Comparison of ENCODE assay signal across 1 cellular context in the genomic region with DNA sequence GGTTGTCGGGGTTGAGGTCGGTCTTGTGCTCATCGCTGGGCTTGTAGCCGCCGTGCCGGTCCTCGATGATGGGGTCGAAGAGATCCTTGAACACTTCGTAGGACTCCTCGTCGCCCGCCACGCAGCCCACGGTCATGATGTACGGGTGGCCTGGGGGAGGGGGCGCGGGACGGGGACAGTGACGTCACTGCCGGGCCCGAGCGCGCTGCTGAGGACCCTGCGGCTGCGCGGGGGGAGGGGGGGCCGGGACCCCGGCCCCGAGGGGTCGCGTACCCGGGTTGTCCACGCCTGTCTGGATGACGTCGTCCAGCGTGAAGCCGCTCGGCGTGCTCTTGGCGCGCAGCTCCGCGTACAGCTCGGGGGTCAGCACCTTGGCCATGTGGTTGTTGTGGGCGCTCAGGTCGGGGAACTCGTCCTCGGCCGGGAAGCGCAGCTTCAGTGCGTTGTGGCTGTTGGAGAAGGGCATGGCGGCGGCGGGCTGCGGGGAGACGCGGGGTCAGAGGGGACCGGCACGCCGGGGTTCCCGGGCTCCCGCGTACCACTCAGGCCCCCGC.
TF ChIP-seq lines count a peak whose summit lies in the region.

No MANE protein-coding gene starts in this region.

TF ChIP-seq in H1, 55 proteins besides CTCF, POLR2A, EP300 and RAD21:
- TF ChIP-seq POLR2AphosphoS5 (IDR thresholded peaks at IDR 0.05; ENCODE audit: low read depth, low read length) = peak; percentile 83
- no peak for TF ChIP-seq CTBP2 (IDR thresholded peaks at IDR 0.05; ENCODE audit: borderline replicate concordance, insufficient read depth, insufficient read length, low read length)
- TF ChIP-seq KDM4A (IDR thresholded peaks at IDR 0.05; ENCODE audit: low read depth, low read length, severe bottlenecking) = peak; percentile 6
- no peak for TF ChIP-seq YY1 (IDR thresholded peaks at IDR 0.05; ENCODE audit: low read depth, low read length)
- TF ChIP-seq RNF2 (IDR thresholded peaks at IDR 0.05; ENCODE audit: borderline replicate concordance, low read depth, low read length, missing control alignments, poor library complexity, severe bottlenecking) = no peak
- no peak for TF ChIP-seq TEAD4 (IDR thresholded peaks at IDR 0.05; ENCODE audit: low read depth, low read length)
- no peak for TF ChIP-seq ZNF274 (IDR thresholded peaks at IDR 0.05; ENCODE audit: borderline replicate concordance, extremely low read depth, low read length)
- TF ChIP-seq, protein P1, sequence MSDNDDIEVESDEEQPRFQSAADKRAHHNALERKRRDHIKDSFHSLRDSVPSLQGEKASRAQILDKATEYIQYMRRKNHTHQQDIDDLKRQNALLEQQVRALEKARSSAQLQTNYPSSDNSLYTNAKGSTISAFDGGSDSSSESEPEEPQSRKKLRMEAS (IDR thresholded peaks at IDR 0.05) = peak; percentile 78
- TF ChIP-seq RXRA (IDR thresholded peaks at IDR 0.05; ENCODE audit: insufficient read depth, low read depth, low read length) = no peak
- TF ChIP-seq SUZ12 (IDR thresholded peaks at IDR 0.05; ENCODE audit: low read length) = no peak
- TF ChIP-seq SP1 (IDR thresholded peaks at IDR 0.05; ENCODE audit: low read depth, low read length) = no peak
- TF ChIP-seq EZH2 (IDR thresholded peaks at IDR 0.05; ENCODE audit: low read depth, low read length, severe bottlenecking) = no peak
- TF ChIP-seq, protein P2, sequence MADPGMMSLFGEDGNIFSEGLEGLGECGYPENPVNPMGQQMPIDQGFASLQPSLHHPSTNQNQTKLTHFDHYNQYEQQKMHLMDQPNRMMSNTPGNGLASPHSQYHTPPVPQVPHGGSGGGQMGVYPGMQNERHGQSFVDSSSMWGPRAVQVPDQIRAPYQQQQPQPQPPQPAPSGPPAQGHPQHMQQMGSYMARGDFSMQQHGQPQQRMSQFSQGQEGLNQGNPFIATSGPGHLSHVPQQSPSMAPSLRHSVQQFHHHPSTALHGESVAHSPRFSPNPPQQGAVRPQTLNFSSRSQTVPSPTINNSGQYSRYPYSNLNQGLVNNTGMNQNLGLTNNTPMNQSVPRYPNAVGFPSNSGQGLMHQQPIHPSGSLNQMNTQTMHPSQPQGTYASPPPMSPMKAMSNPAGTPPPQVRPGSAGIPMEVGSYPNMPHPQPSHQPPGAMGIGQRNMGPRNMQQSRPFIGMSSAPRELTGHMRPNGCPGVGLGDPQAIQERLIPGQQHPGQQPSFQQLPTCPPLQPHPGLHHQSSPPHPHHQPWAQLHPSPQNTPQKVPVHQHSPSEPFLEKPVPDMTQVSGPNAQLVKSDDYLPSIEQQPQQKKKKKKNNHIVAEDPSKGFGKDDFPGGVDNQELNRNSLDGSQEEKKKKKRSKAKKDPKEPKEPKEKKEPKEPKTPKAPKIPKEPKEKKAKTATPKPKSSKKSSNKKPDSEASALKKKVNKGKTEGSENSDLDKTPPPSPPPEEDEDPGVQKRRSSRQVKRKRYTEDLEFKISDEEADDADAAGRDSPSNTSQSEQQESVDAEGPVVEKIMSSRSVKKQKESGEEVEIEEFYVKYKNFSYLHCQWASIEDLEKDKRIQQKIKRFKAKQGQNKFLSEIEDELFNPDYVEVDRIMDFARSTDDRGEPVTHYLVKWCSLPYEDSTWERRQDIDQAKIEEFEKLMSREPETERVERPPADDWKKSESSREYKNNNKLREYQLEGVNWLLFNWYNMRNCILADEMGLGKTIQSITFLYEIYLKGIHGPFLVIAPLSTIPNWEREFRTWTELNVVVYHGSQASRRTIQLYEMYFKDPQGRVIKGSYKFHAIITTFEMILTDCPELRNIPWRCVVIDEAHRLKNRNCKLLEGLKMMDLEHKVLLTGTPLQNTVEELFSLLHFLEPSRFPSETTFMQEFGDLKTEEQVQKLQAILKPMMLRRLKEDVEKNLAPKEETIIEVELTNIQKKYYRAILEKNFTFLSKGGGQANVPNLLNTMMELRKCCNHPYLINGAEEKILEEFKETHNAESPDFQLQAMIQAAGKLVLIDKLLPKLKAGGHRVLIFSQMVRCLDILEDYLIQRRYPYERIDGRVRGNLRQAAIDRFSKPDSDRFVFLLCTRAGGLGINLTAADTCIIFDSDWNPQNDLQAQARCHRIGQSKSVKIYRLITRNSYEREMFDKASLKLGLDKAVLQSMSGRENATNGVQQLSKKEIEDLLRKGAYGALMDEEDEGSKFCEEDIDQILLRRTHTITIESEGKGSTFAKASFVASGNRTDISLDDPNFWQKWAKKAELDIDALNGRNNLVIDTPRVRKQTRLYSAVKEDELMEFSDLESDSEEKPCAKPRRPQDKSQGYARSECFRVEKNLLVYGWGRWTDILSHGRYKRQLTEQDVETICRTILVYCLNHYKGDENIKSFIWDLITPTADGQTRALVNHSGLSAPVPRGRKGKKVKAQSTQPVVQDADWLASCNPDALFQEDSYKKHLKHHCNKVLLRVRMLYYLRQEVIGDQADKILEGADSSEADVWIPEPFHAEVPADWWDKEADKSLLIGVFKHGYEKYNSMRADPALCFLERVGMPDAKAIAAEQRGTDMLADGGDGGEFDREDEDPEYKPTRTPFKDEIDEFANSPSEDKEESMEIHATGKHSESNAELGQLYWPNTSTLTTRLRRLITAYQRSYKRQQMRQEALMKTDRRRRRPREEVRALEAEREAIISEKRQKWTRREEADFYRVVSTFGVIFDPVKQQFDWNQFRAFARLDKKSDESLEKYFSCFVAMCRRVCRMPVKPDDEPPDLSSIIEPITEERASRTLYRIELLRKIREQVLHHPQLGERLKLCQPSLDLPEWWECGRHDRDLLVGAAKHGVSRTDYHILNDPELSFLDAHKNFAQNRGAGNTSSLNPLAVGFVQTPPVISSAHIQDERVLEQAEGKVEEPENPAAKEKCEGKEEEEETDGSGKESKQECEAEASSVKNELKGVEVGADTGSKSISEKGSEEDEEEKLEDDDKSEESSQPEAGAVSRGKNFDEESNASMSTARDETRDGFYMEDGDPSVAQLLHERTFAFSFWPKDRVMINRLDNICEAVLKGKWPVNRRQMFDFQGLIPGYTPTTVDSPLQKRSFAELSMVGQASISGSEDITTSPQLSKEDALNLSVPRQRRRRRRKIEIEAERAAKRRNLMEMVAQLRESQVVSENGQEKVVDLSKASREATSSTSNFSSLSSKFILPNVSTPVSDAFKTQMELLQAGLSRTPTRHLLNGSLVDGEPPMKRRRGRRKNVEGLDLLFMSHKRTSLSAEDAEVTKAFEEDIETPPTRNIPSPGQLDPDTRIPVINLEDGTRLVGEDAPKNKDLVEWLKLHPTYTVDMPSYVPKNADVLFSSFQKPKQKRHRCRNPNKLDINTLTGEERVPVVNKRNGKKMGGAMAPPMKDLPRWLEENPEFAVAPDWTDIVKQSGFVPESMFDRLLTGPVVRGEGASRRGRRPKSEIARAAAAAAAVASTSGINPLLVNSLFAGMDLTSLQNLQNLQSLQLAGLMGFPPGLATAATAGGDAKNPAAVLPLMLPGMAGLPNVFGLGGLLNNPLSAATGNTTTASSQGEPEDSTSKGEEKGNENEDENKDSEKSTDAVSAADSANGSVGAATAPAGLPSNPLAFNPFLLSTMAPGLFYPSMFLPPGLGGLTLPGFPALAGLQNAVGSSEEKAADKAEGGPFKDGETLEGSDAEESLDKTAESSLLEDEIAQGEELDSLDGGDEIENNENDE (IDR thresholded peaks at IDR 0.05; ENCODE audit: insufficient replicate concordance, low read length) = no peak
- no peak for TF ChIP-seq GABPA (IDR thresholded peaks at IDR 0.05; ENCODE audit: borderline replicate concordance, insufficient read depth, low read length)
- TF ChIP-seq SIRT6 (IDR thresholded peaks at IDR 0.05; ENCODE audit: low read length) = no peak
- TF ChIP-seq, protein P3, sequence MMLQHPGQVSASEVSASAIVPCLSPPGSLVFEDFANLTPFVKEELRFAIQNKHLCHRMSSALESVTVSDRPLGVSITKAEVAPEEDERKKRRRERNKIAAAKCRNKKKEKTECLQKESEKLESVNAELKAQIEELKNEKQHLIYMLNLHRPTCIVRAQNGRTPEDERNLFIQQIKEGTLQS (IDR thresholded peaks at IDR 0.05; ENCODE audit: insufficient read depth, low read depth, low read length) = no peak
- no peak for TF ChIP-seq SAP30 (IDR thresholded peaks at IDR 0.05; ENCODE audit: insufficient read depth, insufficient replicate concordance, low read length)
- TF ChIP-seq, protein P4, sequence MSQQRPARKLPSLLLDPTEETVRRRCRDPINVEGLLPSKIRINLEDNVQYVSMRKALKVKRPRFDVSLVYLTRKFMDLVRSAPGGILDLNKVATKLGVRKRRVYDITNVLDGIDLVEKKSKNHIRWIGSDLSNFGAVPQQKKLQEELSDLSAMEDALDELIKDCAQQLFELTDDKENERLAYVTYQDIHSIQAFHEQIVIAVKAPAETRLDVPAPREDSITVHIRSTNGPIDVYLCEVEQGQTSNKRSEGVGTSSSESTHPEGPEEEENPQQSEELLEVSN (IDR thresholded peaks at IDR 0.05) = no peak
- TF ChIP-seq BCL11A (IDR thresholded peaks at IDR 0.05; ENCODE audit: low read depth in 2 of 2, low read length in 2 of 2) = no peak
- no peak for TF ChIP-seq HDAC6 (IDR thresholded peaks at IDR 0.05; ENCODE audit: low read depth, low read length)
- TF ChIP-seq, protein P5, sequence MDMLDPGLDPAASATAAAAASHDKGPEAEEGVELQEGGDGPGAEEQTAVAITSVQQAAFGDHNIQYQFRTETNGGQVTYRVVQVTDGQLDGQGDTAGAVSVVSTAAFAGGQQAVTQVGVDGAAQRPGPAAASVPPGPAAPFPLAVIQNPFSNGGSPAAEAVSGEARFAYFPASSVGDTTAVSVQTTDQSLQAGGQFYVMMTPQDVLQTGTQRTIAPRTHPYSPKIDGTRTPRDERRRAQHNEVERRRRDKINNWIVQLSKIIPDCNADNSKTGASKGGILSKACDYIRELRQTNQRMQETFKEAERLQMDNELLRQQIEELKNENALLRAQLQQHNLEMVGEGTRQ (IDR thresholded peaks at IDR 0.05; ENCODE audit: low read length) = no peak
- TF ChIP-seq, protein P6, sequence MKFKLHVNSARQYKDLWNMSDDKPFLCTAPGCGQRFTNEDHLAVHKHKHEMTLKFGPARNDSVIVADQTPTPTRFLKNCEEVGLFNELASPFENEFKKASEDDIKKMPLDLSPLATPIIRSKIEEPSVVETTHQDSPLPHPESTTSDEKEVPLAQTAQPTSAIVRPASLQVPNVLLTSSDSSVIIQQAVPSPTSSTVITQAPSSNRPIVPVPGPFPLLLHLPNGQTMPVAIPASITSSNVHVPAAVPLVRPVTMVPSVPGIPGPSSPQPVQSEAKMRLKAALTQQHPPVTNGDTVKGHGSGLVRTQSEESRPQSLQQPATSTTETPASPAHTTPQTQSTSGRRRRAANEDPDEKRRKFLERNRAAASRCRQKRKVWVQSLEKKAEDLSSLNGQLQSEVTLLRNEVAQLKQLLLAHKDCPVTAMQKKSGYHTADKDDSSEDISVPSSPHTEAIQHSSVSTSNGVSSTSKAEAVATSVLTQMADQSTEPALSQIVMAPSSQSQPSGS (IDR thresholded peaks at IDR 0.05; ENCODE audit: low read length) = peak; percentile 82; the same call in 1 of the 2 replicates
- no peak; the same call in none of the 2 replicates for TF ChIP-seq PHF8 (conservative IDR thresholded peaks at IDR 0.05; ENCODE audit: low read depth, low read length)
- peak in 1 of 2 experiments; percentile 42; a peak in 1 of 4 replicates for TF ChIP-seq HDAC2 (IDR thresholded peaks at IDR 0.05; ENCODE audit: borderline replicate concordance in 1 of 2, low read depth in 2 of 2, low read length in 2 of 2)
- no peak for TF ChIP-seq CEBPB (IDR thresholded peaks at IDR 0.05; ENCODE audit: low read depth, low read length)
- no peak for TF ChIP-seq TAF1 (IDR thresholded peaks at IDR 0.05; ENCODE audit: low read depth, low read length)
- TF ChIP-seq JUN (IDR thresholded peaks at IDR 0.05; ENCODE audit: low read depth, low read length) = no peak
- no peak for TF ChIP-seq SP4 (IDR thresholded peaks at IDR 0.05; ENCODE audit: low read length)
- no peak for TF ChIP-seq TCF12 (IDR thresholded peaks at IDR 0.05; ENCODE audit: low read depth, low read length)
- TF ChIP-seq ASH2L (IDR thresholded peaks at IDR 0.05; ENCODE audit: low read length) = no peak
- no peak for TF ChIP-seq CHD2 (IDR thresholded peaks at IDR 0.05; ENCODE audit: low read length)
- no peak for TF ChIP-seq TAF7 (optimal IDR thresholded peaks at IDR 0.05; ENCODE audit: borderline replicate concordance, low read depth, low read length)
- TF ChIP-seq NRF1 (IDR thresholded peaks at IDR 0.05; ENCODE audit: low read depth, low read length) = peak; percentile 18; the same call in 1 of the 2 replicates
- no peak for TF ChIP-seq FOSL1 (IDR thresholded peaks at IDR 0.05; ENCODE audit: insufficient read depth, low read depth, low read length)
- TF ChIP-seq EGR1 (IDR thresholded peaks at IDR 0.05; ENCODE audit: borderline replicate concordance, low read depth, low read length) = no peak
- no peak for TF ChIP-seq NANOG (IDR thresholded peaks at IDR 0.05; ENCODE audit: insufficient read depth, low read depth, low read length, poor library complexity, severe bottlenecking)
- TF ChIP-seq CREB1 (IDR thresholded peaks at IDR 0.05) = peak; percentile 83
- TF ChIP-seq CBX8 (IDR thresholded peaks at IDR 0.05; ENCODE audit: borderline replicate concordance, low read depth, low read length) = no peak
- TF ChIP-seq MAFK (IDR thresholded peaks at IDR 0.05; ENCODE audit: low read depth, low read length) = no peak
- no peak for TF ChIP-seq POU5F1 (IDR thresholded peaks at IDR 0.05; ENCODE audit: low read depth, low read length)
- TF ChIP-seq RBBP5 (IDR thresholded peaks at IDR 0.05; ENCODE audit: borderline replicate concordance, low read depth, low read length) = no peak; the same call in 1 of the 2 replicates
- TF ChIP-seq RFX5 (IDR thresholded peaks at IDR 0.05; ENCODE audit: borderline replicate concordance, low read depth, low read length) = no peak
- TF ChIP-seq JUND (IDR thresholded peaks at IDR 0.05; ENCODE audit: low read length) = peak; percentile 60
- TF ChIP-seq KDM1A (IDR thresholded peaks at IDR 0.05; ENCODE audit: borderline replicate concordance, low read length) = no peak
- no peak for TF ChIP-seq BRCA1 (IDR thresholded peaks at IDR 0.05; ENCODE audit: low read depth, low read length)
- TF ChIP-seq SIX5 (IDR thresholded peaks at IDR 0.05; ENCODE audit: low read depth, low read length) = no peak
